ENCODE assay signal across 27 cellular contexts in genomic region chr1:57229998-57230397, GRCh38.
"Had no signal": no experiment of that assay in that cellular context is flagged by ENCODE, and none has a peak within 500 bp of the region (broad histone marks: within the 10 kb centered on the region; RNA-seq: fewer than 3 reads in every experiment).

No MANE protein-coding gene starts in this region.

- H3K36me3 Mint-ChIP-seq: mesothelial cell of epicardium, naive B cell had no signal

- H3K27me3 ChIP-seq: colonic mucosa, esophagus squamous epithelium, gastrocnemius medialis, heart right ventricle had no signal

- H3K4me1 Mint-ChIP-seq: mesothelial cell of epicardium, naive B cell had no signal

- ATAC-seq: effector memory CD8-positive, alpha-beta T cell; esophagus mucosa; gastrocnemius medialis; heart right ventricle; left cardiac atrium; lower lobe of right lung; mucosa of descending colon had no signal

- H3K27ac Mint-ChIP-seq: dendritic cell treated with granulocyte-macrophage colony-stimulating factor and Interleukin-4, amounts not matched to agents 40 ng/mL and 50 ng/mL, for 4 days; effector memory CD8-positive, alpha-beta T cell; endodermal cell; mesothelial cell of epicardium; naive B cell had no signal

- H3K4me1 ChIP-seq: colonic mucosa, esophagus squamous epithelium, gastrocnemius medialis, heart right ventricle, left ventricle myocardium inferior, lower lobe of right lung had no signal

- H3K27ac ChIP-seq: colonic mucosa, epithelial cell of prostate, esophagus squamous epithelium, gastrocnemius medialis, heart right ventricle, left ventricle myocardium inferior, lower lobe of right lung had no signal

- H3K9me3 ChIP-seq: colonic mucosa, esophagus squamous epithelium, gastrocnemius medialis, heart right ventricle, left ventricle myocardium inferior, lower lobe of right lung, mucosa of descending colon had no signal

- FAIRE-seq: endometrium, islet of Langerhans, keratinocyte had no signal

- H3K4me3 Mint-ChIP-seq: dendritic cell treated with granulocyte-macrophage colony-stimulating factor and Interleukin-4, amounts not matched to agents 40 ng/mL and 50 ng/mL, for 4 days; effector memory CD8-positive, alpha-beta T cell; endodermal cell; mesothelial cell of epicardium; naive B cell had no signal

- DNase-seq: colonic mucosa; cortex of kidney; effector CD8-positive, alpha-beta T cell; effector memory CD8-positive, alpha-beta T cell; endodermal cell; erythroblast; esophagus squamous epithelium; foreskin fibroblast; foreskin melanocyte; gastrocnemius medialis; glutamatergic neuron; head of caudate nucleus; heart right ventricle; hippocampal formation; left cardiac atrium; left ventricle myocardium inferior; lower lobe of right lung; mesenchymal stem cell; mucosa of descending colon; naive B cell had no signal

- H3K36me3 ChIP-seq: colonic mucosa, esophagus squamous epithelium, gastrocnemius medialis, heart right ventricle, left ventricle myocardium inferior, lower lobe of right lung had no signal

- H3K4me3 ChIP-seq: colonic mucosa, esophagus squamous epithelium, gastrocnemius medialis, heart right ventricle, left ventricle myocardium inferior, lower lobe of right lung, mucosa of descending colon had no signal

- H3K9me3 Mint-ChIP-seq: dendritic cell treated with granulocyte-macrophage colony-stimulating factor and Interleukin-4, amounts not matched to agents 40 ng/mL and 50 ng/mL, for 4 days; endodermal cell; mesothelial cell of epicardium had no signal

- H3K27me3 Mint-ChIP-seq: dendritic cell treated with granulocyte-macrophage colony-stimulating factor and Interleukin-4, amounts not matched to agents 40 ng/mL and 50 ng/mL, for 4 days; naive B cell had no signal
